Comparison of ENCODE assay signal across 1 cellular context in the genomic region with DNA sequence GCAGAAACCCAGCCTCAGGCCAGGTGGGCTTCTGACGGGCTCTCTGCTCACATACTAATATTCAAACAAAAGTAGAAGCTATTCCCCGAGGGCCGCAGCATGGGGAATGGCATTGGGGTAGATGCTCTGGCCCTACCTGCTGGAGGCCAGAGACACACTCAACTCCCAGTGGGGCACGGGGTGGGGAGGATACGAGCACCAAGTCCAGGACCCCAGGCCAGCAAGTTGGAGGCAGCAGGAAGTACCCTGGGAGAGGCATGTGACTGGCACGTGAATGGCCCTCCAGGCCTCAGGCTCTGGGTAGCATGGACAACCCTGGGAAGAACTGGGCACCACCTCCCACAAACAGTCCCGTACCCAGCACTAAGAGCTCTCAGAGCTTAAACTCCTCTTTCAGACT.
TF ChIP-seq lines count a peak whose summit lies in the region.

No MANE protein-coding gene starts in this region.

TF ChIP-seq in K562, 482 proteins besides CTCF, POLR2A, EP300 and RAD21:
- TF ChIP-seq BHLHE40 (IDR thresholded peaks at IDR 0.05; ENCODE audit: low read length) (peak; percentile 45; the same call in 1 of the 2 replicates), CHD1 (IDR thresholded peaks at IDR 0.05; ENCODE audit: low read length) (no peak)
TF ChIP-seq in K562: peak in this region for 1.
